In genomic region chr9:86413966-86414880, GRCh38 we compare ENCODE assay signal across 9 cellular contexts.
DNase-seq lines count a peak whose midpoint lies in the region; ATAC-seq and TF ChIP-seq lines count a peak whose summit lies in the region.
"Had no signal": no experiment of that assay in that cellular context is flagged by ENCODE, and none has a peak within 500 bp of the region (broad histone marks: within the 10 kb centered on the region; RNA-seq: fewer than 3 reads in every experiment).

No MANE protein-coding gene starts in this region.

- TF ChIP-seq CTCF in activated B cell treated with CpG ODN at 0.5 μM for 24 hours (IDR thresholded peaks at IDR 0.05) (peak; percentile 86), transverse colon (IDR thresholded peaks at IDR 0.05) (peak; percentile 41 to 78 (median 71))

- peaks cover 4% of the 10 kb centered on the region for H3K27me3 ChIP-seq in transverse colon

- POLR2A ChIA-PET in activated B cell treated with CpG ODN at 0.5 μM for 24 hours (lab: Charles Lee): no interaction called here

- H3K4me1 Mint-ChIP-seq in activated B cell treated with CpG ODN at 0.5 μM for 24 hours: no peaks in the 10 kb centered on the region
- H3K4me1 Mint-ChIP-seq: naive thymus-derived CD8-positive, alpha-beta T cell had no signal

- CTCF ChIA-PET in activated B cell treated with CpG ODN at 0.5 μM for 24 hours (lab: Charles Lee): interaction anchor here (0.7 to 2.1 kb wide), 6 partner anchors 9 to 911 kb away, joined by 3 to 6 read pairs (median 4); no protein-coding TSS in a partner anchor

- H3K36me3 Mint-ChIP-seq in activated B cell treated with CpG ODN at 0.5 μM for 24 hours (ENCODE audit: low read depth): no peaks in the 10 kb centered on the region

- no peak overlapping the region for H3K27ac ChIP-seq in transverse colon

- no peaks in the 10 kb centered on the region for H3K9me3 Mint-ChIP-seq in activated B cell treated with CpG ODN at 0.5 μM for 24 hours
- H3K9me3 Mint-ChIP-seq: naive thymus-derived CD8-positive, alpha-beta T cell had no signal

- no peaks in the 10 kb centered on the region for H3K36me3 ChIP-seq in transverse colon

- no peak for TF ChIP-seq POLR2A in transverse colon (IDR thresholded peaks at IDR 0.05)

- intact Hi-C loops in activated B cell treated with CpG ODN at 0.5 μM for 24 hours (cut with micrococcal nuclease) (no loop called here), transverse colon (cut with DNase I; ENCODE audit: low total_unique reads) (no loop called here)

- WGBS in transverse colon (ENCODE audit: low coverage in 1 of 2), 2 donors: 49 to 61% methylated on average over 8 to 10 of the region's 10 CpGs

- no peaks in the 10 kb centered on the region for H3K4me1 ChIP-seq in transverse colon

- DNase-seq in DMS53 treated with DMSO at 0.1 percent for 48 hours (lab: John Stamatoyannopoulos, UW; ENCODE audit: unreplicated experiment) (peak; percentile 20), HuH-7 (ENCODE audit: low spot score) (peak; percentile 17), activated B cell treated with CpG ODN at 0.5 μM for 24 hours (no peak), iPS-NIHi7 (ENCODE audit: extremely low spot score) (peak; percentile 39), transverse colon (no peak), NK-92 (lab: John Stamatoyannopoulos, UW; ENCODE audit: unreplicated experiment) (no peak), amniotic stem cell (lab: John Stamatoyannopoulos, UW) (no peak)

- H3K4me3 ChIP-seq in transverse colon: no peak overlapping the region

- peaks cover 2% of the 10 kb centered on the region for H3K27me3 Mint-ChIP-seq in activated B cell treated with CpG ODN at 0.5 μM for 24 hours

- in situ Hi-C loops in transverse colon (cut with MboI; ENCODE audit: low pct_ligation_motif_present in 1 of 4, low pct_unique_long_range_greater_than_20kb in 1 of 4, low sequenced_read_pairs in 3 of 4): loop anchor here in 3 of 4 donors (10.0 to 25.0 kb wide), 3 partner anchors 901 to 1248 kb away; no protein-coding TSS in a partner anchor

- no peak for ATAC-seq in activated B cell treated with CpG ODN at 0.5 μM for 24 hours (ENCODE audit: low read depth)
- no peak for ATAC-seq in GM18502 (IDR thresholded peaks at IDR 0.05; ENCODE audit: poor library complexity, unreplicated experiment)
- ATAC-seq: naive thymus-derived CD8-positive, alpha-beta T cell had no signal

- no peak overlapping the region for H3K27ac Mint-ChIP-seq in activated B cell treated with CpG ODN at 0.5 μM for 24 hours
- H3K27ac Mint-ChIP-seq: naive thymus-derived CD8-positive, alpha-beta T cell had no signal

- TF ChIP-seq EP300 in transverse colon (IDR thresholded peaks at IDR 0.05; ENCODE audit: low read depth): no peak

- no peaks in the 10 kb centered on the region for H3K9me3 ChIP-seq in transverse colon

- no peak overlapping the region for H3K4me3 Mint-ChIP-seq in activated B cell treated with CpG ODN at 0.5 μM for 24 hours
- H3K4me3 Mint-ChIP-seq: naive thymus-derived CD8-positive, alpha-beta T cell had no signal

Comparison
In these comparisons a context has a peak if more than half of its experiments do, and no peak if none do; other contexts are left out.
1. DNase-seq: peak in DMS53 treated with DMSO at 0.1 percent for 48 hours (single experiment), HuH-7 (single experiment) and iPS-NIHi7 (single experiment); none in activated B cell treated with CpG ODN at 0.5 μM for 24 hours (single experiment), transverse colon (single experiment), NK-92 (single experiment) and amniotic stem cell (single experiment).